Comparison of ENCODE assay signal across 12 cellular contexts in the genomic region with DNA sequence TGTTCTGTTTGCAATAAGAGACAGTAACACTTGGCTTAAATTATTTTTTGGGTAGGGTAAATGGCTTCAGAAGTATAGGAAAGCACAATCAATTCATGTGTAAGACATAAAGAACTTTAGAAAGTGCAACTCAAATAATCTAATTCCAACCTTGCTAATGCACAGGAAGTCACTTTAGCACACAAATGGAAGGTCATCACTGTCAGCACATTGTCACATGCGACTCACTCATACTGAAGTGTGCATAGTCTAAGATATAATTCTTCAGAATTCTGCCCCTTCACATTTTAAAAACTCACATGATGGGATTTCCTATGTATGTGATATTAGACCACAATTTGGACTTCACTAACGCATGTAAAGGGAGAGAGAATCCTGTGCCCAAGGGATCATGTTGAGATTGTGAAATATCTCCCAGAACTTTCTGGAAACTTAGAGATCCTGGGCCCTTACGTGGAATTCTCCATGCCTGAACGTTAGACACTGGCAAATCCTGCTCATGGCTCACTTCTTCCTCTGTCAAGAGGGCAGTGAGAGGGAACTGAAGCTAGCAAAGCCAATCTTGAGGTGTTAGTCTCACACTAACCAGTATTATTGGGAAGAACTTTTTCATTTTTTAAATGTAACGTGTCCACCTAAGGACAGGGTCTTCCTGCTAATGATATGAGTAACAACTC.
DNase-seq lines count a peak whose midpoint lies in the region; ATAC-seq and TF ChIP-seq lines count a peak whose summit lies in the region.
"Had no signal": no experiment of that assay in that cellular context is flagged by ENCODE, and none has a peak within 500 bp of the region (broad histone marks: within the 10 kb centered on the region; RNA-seq: fewer than 3 reads in every experiment).

No MANE protein-coding gene starts in this region.

- H3K4me3 Mint-ChIP-seq in activated naive CD8-positive, alpha-beta T cell: peak overlapping the region; percentile 43
- no peak overlapping the region for H3K4me3 Mint-ChIP-seq in endodermal cell

- DNase-seq in endodermal cell (no peak), NCI-H774 (lab: John Stamatoyannopoulos, UW) (no peak)
- no peak for DNase-seq in NK-92 treated with Interleukin-12 subunit alpha and Interleukin-12 subunit beta, amount 100 ng/mL, for 24 hours (lab: John Stamatoyannopoulos, UW)
- DNase-seq: central memory CD4-positive, alpha-beta T cell; hypothalamus had no signal

- 86 to 89% methylated on average over 3 to 5 of the region's 5 CpGs for WGBS in endodermal cell (ENCODE audit: insufficient coverage in 1 of 2, insufficient read length in 1 of 2), 2 experiments

- TF ChIP-seq POLR2A in GM18505 (IDR thresholded peaks at IDR 0.05; ENCODE audit: borderline replicate concordance, extremely low read depth, insufficient read depth, insufficient read length): no peak

- peaks cover 42% of the 10 kb centered on the region for H3K4me1 Mint-ChIP-seq in activated naive CD8-positive, alpha-beta T cell (ENCODE audit: low read depth)
- H3K4me1 Mint-ChIP-seq in endodermal cell: no peaks in the 10 kb centered on the region

- no peak overlapping the region for H3K4me3 ChIP-seq in endodermal cell (ENCODE audit: low read length)
- H3K4me3 ChIP-seq: thoracic aorta had no signal

- no peak overlapping the region for H3K27ac ChIP-seq in endodermal cell (ENCODE audit: low read depth, low read length)
- H3K27ac ChIP-seq: epithelial cell of prostate, thoracic aorta had no signal

- H3K27ac Mint-ChIP-seq in activated naive CD8-positive, alpha-beta T cell: peak overlapping the region; percentile 92
- H3K27ac Mint-ChIP-seq in endodermal cell: no peak overlapping the region

- no peaks in the 10 kb centered on the region for H3K36me3 Mint-ChIP-seq in activated naive CD8-positive, alpha-beta T cell
- H3K36me3 Mint-ChIP-seq in endodermal cell (ENCODE audit: low read depth): no peaks in the 10 kb centered on the region

- no peaks in the 10 kb centered on the region for H3K27me3 ChIP-seq in endodermal cell (ENCODE audit: control insufficient read depth, insufficient read depth, low read length, poor library complexity, severe bottlenecking)

- peak; percentile 17 for ATAC-seq in GM18505 (IDR thresholded peaks at IDR 0.05; ENCODE audit: unreplicated experiment)
- ATAC-seq in GM19452 (IDR thresholded peaks at IDR 0.05; ENCODE audit: unreplicated experiment): peak; percentile 27
- peak; percentile 17 for ATAC-seq in HG03378 (IDR thresholded peaks at IDR 0.05; ENCODE audit: unreplicated experiment)
- ATAC-seq in HG03469 (IDR thresholded peaks at IDR 0.05; ENCODE audit: unreplicated experiment): no peak

- no peaks in the 10 kb centered on the region for H3K4me1 ChIP-seq in endodermal cell (ENCODE audit: control insufficient read depth, insufficient read depth, low read length)

- H3K27me3 Mint-ChIP-seq in activated naive CD8-positive, alpha-beta T cell: no peaks in the 10 kb centered on the region
- no peaks in the 10 kb centered on the region for H3K27me3 Mint-ChIP-seq in endodermal cell (ENCODE audit: insufficient read depth)

- no peaks in the 10 kb centered on the region for H3K36me3 ChIP-seq in endodermal cell (ENCODE audit: control insufficient read depth, insufficient read depth, low read length)
- H3K36me3 ChIP-seq: thoracic aorta had no signal

- H3K9me3 Mint-ChIP-seq in activated naive CD8-positive, alpha-beta T cell (ENCODE audit: low read depth): no peaks in the 10 kb centered on the region
- no peaks in the 10 kb centered on the region for H3K9me3 Mint-ChIP-seq in endodermal cell

- no peaks in the 10 kb centered on the region for H3K9me3 ChIP-seq in endodermal cell (ENCODE audit: control insufficient read depth, low read length)
- H3K9me3 ChIP-seq: thoracic aorta had no signal

- TF ChIP-seq CTCF in endodermal cell (conservative IDR thresholded peaks at IDR 0.05): no peak

- no peak overlapping the region for H3K9ac ChIP-seq in endodermal cell (ENCODE audit: extremely low read depth, low read length, poor library complexity, severe bottlenecking)
